Comparison of ENCODE assay signal across 8 cellular contexts in the genomic region with DNA sequence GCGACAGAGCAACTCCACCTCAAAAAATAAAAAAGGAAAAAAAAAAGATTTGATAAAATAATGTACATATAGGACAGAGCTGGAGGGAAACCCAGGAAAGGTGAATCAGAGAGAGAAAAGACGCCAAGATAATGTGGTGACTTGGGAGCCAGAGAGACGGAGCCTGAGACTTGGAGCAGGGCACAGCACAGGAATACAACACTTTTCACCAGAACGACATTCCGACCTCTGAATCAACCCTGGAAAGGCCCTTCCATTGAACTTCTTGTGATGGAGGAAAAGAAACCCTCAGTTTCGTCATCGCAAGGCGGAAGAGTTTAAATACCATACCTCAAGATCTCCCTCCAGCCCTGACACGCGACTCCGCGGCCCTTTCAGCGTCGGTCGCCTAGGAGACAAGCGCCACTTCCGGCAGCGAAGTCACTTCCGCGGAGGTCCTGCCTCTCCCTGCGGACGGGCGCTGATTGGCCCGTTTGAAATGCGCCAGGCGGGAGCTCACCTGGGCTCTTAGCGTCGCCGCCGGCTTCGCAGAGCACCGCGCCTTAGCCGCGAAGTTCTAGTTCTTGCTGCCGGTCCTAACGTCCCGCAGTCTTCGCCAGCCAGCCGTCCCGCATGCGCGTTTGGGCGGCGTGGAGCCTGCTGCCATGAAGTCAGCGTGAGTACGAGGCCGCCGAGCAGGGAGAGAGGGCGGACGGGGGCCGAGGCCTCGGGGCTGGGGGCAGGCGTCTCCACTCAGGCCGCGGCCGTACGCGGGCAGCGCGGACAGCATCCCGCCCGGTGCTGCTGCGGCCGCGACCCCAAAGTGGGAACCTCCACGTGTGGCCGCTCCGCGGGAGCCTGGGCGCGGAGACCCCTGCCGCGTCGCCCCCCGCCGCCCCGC. TPM values are rescaled to one million over a fixed set of nuclear protein-coding genes. Genes with fewer than 3 reads are reported as not detected.
A peak's percentile ranks its signal among the peaks of the same experiment; 100 is the strongest.
DNase-seq lines count a peak whose midpoint lies in the region; ATAC-seq and TF ChIP-seq lines count a peak whose summit lies in the region.

KIF23 (plus strand) TSS at position 528 of the 880 bp plus-strand sequence; CDS start at position 645, 117 bp downstream.

- peak within 1 kb of the TSS; percentile 27 to 41 for H3K27ac ChIP-seq in esophagus (ENCODE audit: low read depth in 2 of 2, low read length in 1 of 2)

- TF ChIP-seq RAD21 in Ishikawa (IDR thresholded peaks at IDR 0.05; ENCODE audit: low read depth): no peak

- H3K27me3 ChIP-seq in esophagus (ENCODE audit: control insufficient read depth in 1 of 2, insufficient read depth in 2 of 2, low read length in 2 of 2) (no peaks in the 10 kb centered on the region), mucosa of stomach (ENCODE audit: control insufficient read depth, insufficient read depth, low read length) (peaks cover 14% of the 10 kb centered on the region)

- H3K36me3 ChIP-seq in esophagus (ENCODE audit: control insufficient read depth in 2 of 2, insufficient read depth in 2 of 2, low read length in 1 of 2) (no peaks in the 10 kb centered on the region), mucosa of stomach (ENCODE audit: control insufficient read depth, insufficient read depth, low read length) (no peaks in the 10 kb centered on the region)

- 2% methylated on average over 71 to 78 of the region's 78 CpGs for WGBS in esophagus, 2 donors

- H3K4me1 ChIP-seq in esophagus (ENCODE audit: control insufficient read depth in 2 of 2, insufficient read depth in 2 of 2, low read length in 1 of 2): no peaks in the 10 kb centered on the region
- H3K4me1 ChIP-seq in mucosa of stomach (ENCODE audit: control insufficient read depth, insufficient read depth, low read length): no peaks in the 10 kb centered on the region

- ATAC-seq in GM21576 (IDR thresholded peaks at IDR 0.05; ENCODE audit: unreplicated experiment): peak; percentile 93

- TF ChIP-seq EP300 in Ishikawa (IDR thresholded peaks at IDR 0.05; ENCODE audit: borderline replicate concordance): peak; percentile 33; the same call in 1 of the 2 replicates

- H3K9me3 ChIP-seq in esophagus (ENCODE audit: control insufficient read depth in 2 of 2, insufficient read depth in 1 of 2, low read depth in 1 of 2, low read length in 1 of 2) (no peaks in the 10 kb centered on the region), mucosa of stomach (ENCODE audit: control insufficient read depth, low read length) (no peaks in the 10 kb centered on the region)

- peak; percentile 58 for DNase-seq in DMS153 (lab: John Stamatoyannopoulos, UW)
- DNase-seq in activated T-cell treated with anti-CD3 and anti-CD28 coated beads, Interleukin-2, amount 50 U/mL, for 1 hour: peak; percentile 93
- peak; percentile 75 to 87 for DNase-seq in stimulated activated CD8-positive, alpha-beta memory T cell treated with anti-CD3 and anti-CD28 coated beads, Interleukin-7, amount 100 ng/mL, for 1 hour (ENCODE audit: low read depth in 2 of 2)

- peak within 1 kb of the TSS; percentile 72 to 81 for H3K4me3 ChIP-seq in esophagus (ENCODE audit: low read depth in 1 of 2, low read length in 2 of 2)
- peak within 1 kb of the TSS; percentile 55 for H3K4me3 ChIP-seq in mucosa of stomach (ENCODE audit: low read length)

- peak within 1 kb of the TSS; percentile 60 for H3K9ac ChIP-seq in mucosa of stomach (ENCODE audit: low read length)

TF ChIP-seq in Ishikawa, 13 proteins besides CTCF, POLR2A, EP300 and RAD21 (continues in another document):
- TF ChIP-seq EGR1 (IDR thresholded peaks at IDR 0.05) (no peak), CREB1 (IDR thresholded peaks at IDR 0.05; ENCODE audit: low read depth) (peak; percentile 79), TAF1 (IDR thresholded peaks at IDR 0.05; ENCODE audit: low read depth) (peak; percentile 76), YY1 (IDR thresholded peaks at IDR 0.05; ENCODE audit: low read depth) (peak; percentile 35; the same call in 1 of the 2 replicates), CEBPB (IDR thresholded peaks at IDR 0.05) (no peak), TEAD4 (IDR thresholded peaks at IDR 0.05) (no peak)
- TF ChIP-seq, protein P1, sequence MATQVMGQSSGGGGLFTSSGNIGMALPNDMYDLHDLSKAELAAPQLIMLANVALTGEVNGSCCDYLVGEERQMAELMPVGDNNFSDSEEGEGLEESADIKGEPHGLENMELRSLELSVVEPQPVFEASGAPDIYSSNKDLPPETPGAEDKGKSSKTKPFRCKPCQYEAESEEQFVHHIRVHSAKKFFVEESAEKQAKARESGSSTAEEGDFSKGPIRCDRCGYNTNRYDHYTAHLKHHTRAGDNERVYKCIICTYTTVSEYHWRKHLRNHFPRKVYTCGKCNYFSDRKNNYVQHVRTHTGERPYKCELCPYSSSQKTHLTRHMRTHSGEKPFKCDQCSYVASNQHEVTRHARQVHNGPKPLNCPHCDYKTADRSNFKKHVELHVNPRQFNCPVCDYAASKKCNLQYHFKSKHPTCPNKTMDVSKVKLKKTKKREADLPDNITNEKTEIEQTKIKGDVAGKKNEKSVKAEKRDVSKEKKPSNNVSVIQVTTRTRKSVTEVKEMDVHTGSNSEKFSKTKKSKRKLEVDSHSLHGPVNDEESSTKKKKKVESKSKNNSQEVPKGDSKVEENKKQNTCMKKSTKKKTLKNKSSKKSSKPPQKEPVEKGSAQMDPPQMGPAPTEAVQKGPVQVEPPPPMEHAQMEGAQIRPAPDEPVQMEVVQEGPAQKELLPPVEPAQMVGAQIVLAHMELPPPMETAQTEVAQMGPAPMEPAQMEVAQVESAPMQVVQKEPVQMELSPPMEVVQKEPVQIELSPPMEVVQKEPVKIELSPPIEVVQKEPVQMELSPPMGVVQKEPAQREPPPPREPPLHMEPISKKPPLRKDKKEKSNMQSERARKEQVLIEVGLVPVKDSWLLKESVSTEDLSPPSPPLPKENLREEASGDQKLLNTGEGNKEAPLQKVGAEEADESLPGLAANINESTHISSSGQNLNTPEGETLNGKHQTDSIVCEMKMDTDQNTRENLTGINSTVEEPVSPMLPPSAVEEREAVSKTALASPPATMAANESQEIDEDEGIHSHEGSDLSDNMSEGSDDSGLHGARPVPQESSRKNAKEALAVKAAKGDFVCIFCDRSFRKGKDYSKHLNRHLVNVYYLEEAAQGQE (IDR thresholded peaks at IDR 0.05; ENCODE audit: low read depth): no peak
- TF ChIP-seq, protein P2, sequence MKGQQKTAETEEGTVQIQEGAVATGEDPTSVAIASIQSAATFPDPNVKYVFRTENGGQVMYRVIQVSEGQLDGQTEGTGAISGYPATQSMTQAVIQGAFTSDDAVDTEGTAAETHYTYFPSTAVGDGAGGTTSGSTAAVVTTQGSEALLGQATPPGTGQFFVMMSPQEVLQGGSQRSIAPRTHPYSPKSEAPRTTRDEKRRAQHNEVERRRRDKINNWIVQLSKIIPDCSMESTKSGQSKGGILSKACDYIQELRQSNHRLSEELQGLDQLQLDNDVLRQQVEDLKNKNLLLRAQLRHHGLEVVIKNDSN (IDR thresholded peaks at IDR 0.05): no peak; the same call in 1 of the 2 replicates
- TF ChIP-seq, protein P3, sequence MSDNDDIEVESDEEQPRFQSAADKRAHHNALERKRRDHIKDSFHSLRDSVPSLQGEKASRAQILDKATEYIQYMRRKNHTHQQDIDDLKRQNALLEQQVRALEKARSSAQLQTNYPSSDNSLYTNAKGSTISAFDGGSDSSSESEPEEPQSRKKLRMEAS (IDR thresholded peaks at IDR 0.05): peak; percentile 96

TF ChIP-seq in PFSK-1, 5 proteins besides CTCF, POLR2A, EP300 and RAD21:
- TF ChIP-seq FOXP2 (optimal IDR thresholded peaks at IDR 0.05; ENCODE audit: borderline replicate concordance, extremely low read depth, extremely low read length, insufficient read depth): no peak
- TF ChIP-seq POLR2AphosphoS5 (IDR thresholded peaks at IDR 0.05; ENCODE audit: low read depth, low read length): peak; percentile 54; the same call in 1 of the 2 replicates
- TF ChIP-seq, protein P1 (IDR thresholded peaks at IDR 0.05; ENCODE audit: insufficient read depth in 1 of 2, low read depth in 2 of 2, low read length in 2 of 2): no peak
- TF ChIP-seq SIN3A (IDR thresholded peaks at IDR 0.05; ENCODE audit: borderline replicate concordance, insufficient read depth, low read length): peak; percentile 98
- peak; percentile 62; the same call in 1 of the 2 replicates for TF ChIP-seq TAF1 (IDR thresholded peaks at IDR 0.05; ENCODE audit: borderline replicate concordance, insufficient read depth, low read length)

RNA-seq across cellular contexts. Expression of gene KIF23, which starts in this region (rescaled TPM):
- polyA plus RNA-seq in PFSK-1 (2012; ENCODE audit: insufficient read length, low read depth): 19.2 TPM
- 1 to 10 TPM; 4.7 to 8.1 TPM for polyA plus RNA-seq in esophagus

Comparison
In these comparisons a context has a peak if more than half of its experiments do, and no peak if none do; other contexts are left out.
1. Peak in every context shown above with its lines: DNase-seq, ATAC-seq, H3K4me3 ChIP-seq and H3K27ac ChIP-seq.